9 cellular contexts compared by ENCODE assay signal in genomic region chrX:2819345-2820130, GRCh38. TPM values are rescaled to one million over a fixed set of nuclear protein-coding genes. Genes with fewer than 3 reads are reported as not detected.
A peak's percentile ranks its signal among the peaks of the same experiment; 100 is the strongest.
DNase-seq lines count a peak whose midpoint lies in the region; ATAC-seq and TF ChIP-seq lines count a peak whose summit lies in the region.
"Had no signal": no experiment of that assay in that cellular context is flagged by ENCODE, and none has a peak within 500 bp of the region (broad histone marks: within the 10 kb centered on the region; RNA-seq: fewer than 3 reads in every experiment).

No MANE protein-coding gene starts in this region.

- no peak overlapping the region for H3K4me3 ChIP-seq in body of pancreas
- no peak overlapping the region for H3K4me3 ChIP-seq in neural progenitor cell
- H3K4me3 ChIP-seq: BLaER1 treated with 17β-estradiol and CSF1 and Interleukin-3, amounts not matched to agents 10 nM and 100 nM had no signal

- H3K4me1 ChIP-seq in body of pancreas (no peaks in the 10 kb centered on the region), neural progenitor cell (no peaks in the 10 kb centered on the region)

- 32 to 49% methylated on average over 9 of the region's 9 CpGs for WGBS in body of pancreas, 2 donors

- H3K27ac ChIP-seq in body of pancreas = no peak overlapping the region
- no peak overlapping the region for H3K27ac ChIP-seq in neural progenitor cell
- H3K27ac ChIP-seq: BLaER1 treated with 17β-estradiol and CSF1 and Interleukin-3, amounts not matched to agents 10 nM and 100 nM had no signal

- no peaks in the 10 kb centered on the region for H3K4me1 Mint-ChIP-seq in neural progenitor cell

- H3K4me2 ChIP-seq in neural progenitor cell = no peak overlapping the region
- H3K4me2 ChIP-seq: BLaER1 treated with 17β-estradiol and CSF1 and Interleukin-3, amounts not matched to agents 10 nM and 100 nM had no signal

- H3F3A ChIP-seq in neural progenitor cell (ENCODE audit: low read depth) = no peaks in the 10 kb centered on the region

- intact Hi-C loops in body of pancreas (cut with DNase I) (loop anchor here (5.0 kb wide), 1 partner anchor 1172 kb away; no protein-coding TSS in a partner anchor), sciatic nerve (cut with DNase I) (no loop called here)

- H3K79me2 ChIP-seq in neural progenitor cell (ENCODE audit: low read depth) = no peaks in the 10 kb centered on the region

- DNase-seq in NCI-H2171 (lab: John Stamatoyannopoulos, UW) = peak; percentile 1
- no peak for DNase-seq in NCI-H2171 treated with DMSO at 0.1 percent for 48 hours (lab: John Stamatoyannopoulos, UW)
- peak in 1 of 4 donors; percentile 42 for DNase-seq in body of pancreas
- DNase-seq in neural progenitor cell (ENCODE audit: low spot score) = no peak
- no peak for DNase-seq in activated T-cell treated with anti-CD3 and anti-CD28 coated beads, Interleukin-2, amount 50 U/mL, for 48 hours
- DNase-seq in sciatic nerve (ENCODE audit: low spot score) = no peak

- no peak overlapping the region for H3K27ac Mint-ChIP-seq in neural progenitor cell

- H3K36me3 ChIP-seq in body of pancreas (replicated peaks in 1 of 2; ENCODE audit: insufficient read depth in 1 of 2, low read depth in 2 of 2) = no peaks in the 10 kb centered on the region
- no peaks in the 10 kb centered on the region for H3K36me3 ChIP-seq in neural progenitor cell
- H3K36me3 ChIP-seq: BLaER1 treated with 17β-estradiol and CSF1 and Interleukin-3, amounts not matched to agents 10 nM and 100 nM had no signal

- no peaks in the 10 kb centered on the region for H3K9me3 Mint-ChIP-seq in neural progenitor cell

- H2AFZ ChIP-seq in neural progenitor cell (replicated peaks) = no peak overlapping the region

- H3K27me3 ChIP-seq in body of pancreas = no peaks in the 10 kb centered on the region
- H3K27me3 ChIP-seq in neural progenitor cell = no peaks in the 10 kb centered on the region
- H3K27me3 ChIP-seq: BLaER1 treated with 17β-estradiol and CSF1 and Interleukin-3, amounts not matched to agents 10 nM and 100 nM had no signal

- H3K36me3 Mint-ChIP-seq in neural progenitor cell = no peaks in the 10 kb centered on the region

- no peak for TF ChIP-seq POLR2A in body of pancreas (IDR thresholded peaks at IDR 0.05)

- no peak overlapping the region for H3K4me3 Mint-ChIP-seq in neural progenitor cell

- H3K27me3 Mint-ChIP-seq in neural progenitor cell (ENCODE audit: insufficient read depth, low read depth) = peaks cover 2% of the 10 kb centered on the region

- H3K9ac ChIP-seq in neural progenitor cell = no peak overlapping the region
- H3K9ac ChIP-seq: BLaER1 treated with 17β-estradiol and CSF1 and Interleukin-3, amounts not matched to agents 10 nM and 100 nM had no signal

- H3K9me3 ChIP-seq in body of pancreas (no peaks in the 10 kb centered on the region), neural progenitor cell (ENCODE audit: low read depth) (no peaks in the 10 kb centered on the region)
- H3K9me3 ChIP-seq: BLaER1 treated with 17β-estradiol and CSF1 and Interleukin-3, amounts not matched to agents 10 nM and 100 nM had no signal

- H4K20me1 ChIP-seq in neural progenitor cell (ENCODE audit: low read depth) = no peaks in the 10 kb centered on the region
- H4K20me1 ChIP-seq: BLaER1 treated with 17β-estradiol and CSF1 and Interleukin-3, amounts not matched to agents 10 nM and 100 nM had no signal

- TF ChIP-seq CTCF in LNCAP (IDR thresholded peaks at IDR 0.05) (peak; percentile 52), body of pancreas (IDR thresholded peaks at IDR 0.05) (peak; percentile 19 to 64 (median 42)), neural progenitor cell (IDR thresholded peaks at IDR 0.05) (peak; percentile 45)

- ATAC-seq in body of pancreas = no peak
- ATAC-seq in sciatic nerve = no peak
- no peak for ATAC-seq in GM18909 (IDR thresholded peaks at IDR 0.05; ENCODE audit: poor library complexity, unreplicated experiment)

RNA-seq across cellular contexts. Expression of gene GYG2, which starts 9.2 kb away (rescaled TPM):
- total RNA-seq in body of pancreas (10 to 100 TPM in 1 of 2 donors, 1 to 10 TPM in 1; 6.0 to 21.4 TPM), neural progenitor cell (ENCODE audit: low replicate concordance) (44.4 and 65.6 TPM in 2 replicates), sciatic nerve (10.9 TPM)
